Comparison of ENCODE assay signal across 23 cellular contexts in genomic region chr6:71279740-71280139, GRCh38. TPM values are rescaled to one million over a fixed set of nuclear protein-coding genes. Genes with fewer than 3 reads are reported as not detected.
A peak's percentile ranks its signal among the peaks of the same experiment; 100 is the strongest.
DNase-seq lines count a peak whose midpoint lies in the region; ATAC-seq and TF ChIP-seq lines count a peak whose summit lies in the region.
"Had no signal": no experiment of that assay in that cellular context is flagged by ENCODE, and none has a peak within 500 bp of the region (broad histone marks: within the 10 kb centered on the region; RNA-seq: fewer than 3 reads in every experiment).

No MANE protein-coding gene starts in this region.

- H2AK5ac ChIP-seq in mesenchymal stem cell (ENCODE audit: low read length, severe bottlenecking): peak overlapping the region; percentile 15

- H4K8ac ChIP-seq in mesenchymal stem cell (ENCODE audit: low read length): no peak overlapping the region

- H3K4me2 ChIP-seq in Karpas-422 (ENCODE audit: low read depth, low read length, poor library complexity, severe bottlenecking) (peak overlapping the region; percentile 67), mesenchymal stem cell (ENCODE audit: low read length, poor library complexity, severe bottlenecking) (peak overlapping the region; percentile 38)
- H3K4me2 ChIP-seq: A549, BLaER1 had no signal

- H3K23ac ChIP-seq in mesenchymal stem cell (ENCODE audit: low read length in 2 of 2): no peak overlapping the region

- H2AFZ ChIP-seq in Karpas-422 (ENCODE audit: low read length) (peak overlapping the region; percentile 3; the same call in 1 of the 2 replicates), mesenchymal stem cell (ENCODE audit: low read depth, low read length) (no peak overlapping the region)

- H3K4ac ChIP-seq in mesenchymal stem cell (ENCODE audit: low read depth in 1 of 2, low read length in 2 of 2): no peak overlapping the region

- no peak overlapping the region for H3K14ac ChIP-seq in mesenchymal stem cell (ENCODE audit: low read length in 2 of 2)

- no peaks in the 10 kb centered on the region for H3K79me1 ChIP-seq in mesenchymal stem cell (replicated peaks; ENCODE audit: low read length, poor library complexity, severe bottlenecking)

- H3K4me3 ChIP-seq in Karpas-422 (ENCODE audit: low read length): peak overlapping the region; percentile 32; the same call in 1 of the 2 replicates
- H3K4me3 ChIP-seq in Panc1 (ENCODE audit: low read depth in 2 of 2, low read length in 2 of 2): no peak overlapping the region
- H3K4me3 ChIP-seq in mesenchymal stem cell (ENCODE audit: insufficient read depth in 1 of 2, low read depth in 1 of 2, low read length in 2 of 2): no peak overlapping the region
- H3K4me3 ChIP-seq: A549, BLaER1, GM12878 had no signal

- no peak overlapping the region for H3K18ac ChIP-seq in mesenchymal stem cell (ENCODE audit: low read depth in 1 of 2, low read length in 2 of 2)

- TF ChIP-seq CTCF in Panc1 (IDR thresholded peaks at IDR 0.05): no peak

- no peak overlapping the region for H2BK120ac ChIP-seq in mesenchymal stem cell (ENCODE audit: low read depth, low read length)

- intact Hi-C loops in Panc1 (cut with micrococcal nuclease; ENCODE audit: unreplicated experiment): no loop called here

- no peaks in the 10 kb centered on the region for H3K79me2 ChIP-seq in Karpas-422 (ENCODE audit: low read length)

- no peak overlapping the region for H2BK12ac ChIP-seq in mesenchymal stem cell (ENCODE audit: low read length in 2 of 2)

- no TSS peak for BruUV-seq in Panc1 (replicated peaks; lab: Mats Ljungman, UMichigan)

- H4K91ac ChIP-seq in mesenchymal stem cell (ENCODE audit: low read length): no peak overlapping the region

- POLR2A ChIA-PET in Panc1 (lab: Charles Lee): no interaction called here

- H2BK5ac ChIP-seq in mesenchymal stem cell (ENCODE audit: low read depth, low read length, poor library complexity, severe bottlenecking): no peak overlapping the region

- WGBS in mesenchymal stem cell: 70% methylated on average over 2 of the region's 4 CpGs

- in situ Hi-C loops in ACHN (cut with HindIII; ENCODE audit: low pct_ligation_motif_present, low pct_unique_long_range_greater_than_20kb, low sequenced_read_pairs) (no loop called here), Panc1 (cut with HindIII; ENCODE audit: low pct_unique_long_range_greater_than_20kb, low sequenced_read_pairs) (no loop called here)

- CTCF ChIA-PET in Panc1 (lab: Charles Lee): interaction anchor here (0.6 kb wide), 1 partner anchor 9 kb away, joined by 3 read pairs; the partner anchor contains the start of gene OGFRL1

- H4K20me1 ChIP-seq in Karpas-422 (ENCODE audit: insufficient read depth, low read depth, low read length): no peaks in the 10 kb centered on the region
- H4K20me1 ChIP-seq: BLaER1 had no signal

- H3K9me3 ChIP-seq in Karpas-422 (ENCODE audit: low read length) (no peaks in the 10 kb centered on the region), Panc1 (ENCODE audit: control insufficient read depth, insufficient read depth, low read depth, low read length) (no peaks in the 10 kb centered on the region), mesenchymal stem cell (ENCODE audit: control insufficient read depth, low read length) (no peaks in the 10 kb centered on the region)
- H3K9me3 ChIP-seq: A549, BE2C had no signal

- H3K9ac ChIP-seq in Karpas-422 (ENCODE audit: low read length): peak overlapping the region; percentile 26
- no peak overlapping the region for H3K9ac ChIP-seq in mesenchymal stem cell (ENCODE audit: low read length)
- H3K9ac ChIP-seq: BLaER1 had no signal

- H3K27ac ChIP-seq in Karpas-422 (ENCODE audit: low read length) (peak overlapping the region; percentile 65), Panc1 (ENCODE audit: low read length) (no peak overlapping the region), mesenchymal stem cell (ENCODE audit: low read length, poor library complexity, severe bottlenecking) (peak overlapping the region; percentile 10)
- H3K27ac ChIP-seq: 22Rv1, A549, BLaER1 had no signal

- H3K36me3 ChIP-seq in Karpas-422 (ENCODE audit: insufficient read depth, low read length) (no peaks in the 10 kb centered on the region), Panc1 (ENCODE audit: control insufficient read depth, insufficient read depth, low read length) (no peaks in the 10 kb centered on the region), mesenchymal stem cell (ENCODE audit: control insufficient read depth in 1 of 2, insufficient read depth in 2 of 2, low read depth in 1 of 2, low read length in 2 of 2) (no peaks in the 10 kb centered on the region)
- H3K36me3 ChIP-seq: BE2C, BLaER1 had no signal

- DNase-seq in ACHN (peak; percentile 58), Karpas-422 (peak; percentile 47), Panc1 (ENCODE audit: low read depth, low spot score) (no peak), mesenchymal stem cell (no peak), NCI-H510A (lab: John Stamatoyannopoulos, UW) (no peak), NCI-H1417 treated with DMSO at 0.1 percent for 48 hours (lab: John Stamatoyannopoulos, UW) (no peak), T-helper 2 cell (no peak)
- DNase-seq: BE2C; C1 segment of cervical spinal cord; CD4-positive, alpha-beta memory T cell; CD4-positive, CD25-positive, alpha-beta regulatory T cell; CD8-positive, alpha-beta memory T cell; COR-L47; DMS 273 treated with DMSO at 0.1 percent for 48 hours; DMS153; DMS79; DND-41; EL; GDM1 had no signal

- no peaks in the 10 kb centered on the region for H3K9me2 ChIP-seq in Karpas-422 (replicated peaks; ENCODE audit: insufficient read depth, low read length)

- no peaks in the 10 kb centered on the region for H3K27me3 ChIP-seq in Karpas-422 (ENCODE audit: low read length)
- H3K27me3 ChIP-seq in Panc1 (ENCODE audit: control insufficient read depth, insufficient read depth, low read length): no peaks in the 10 kb centered on the region
- H3K27me3 ChIP-seq in mesenchymal stem cell (ENCODE audit: control insufficient read depth in 1 of 2, insufficient read depth in 1 of 2, low read length in 2 of 2): no peaks in the 10 kb centered on the region
- H3K27me3 ChIP-seq: BE2C, BLaER1 had no signal

- H2BK15ac ChIP-seq in mesenchymal stem cell (ENCODE audit: low read depth, poor library complexity, severe bottlenecking): no peak overlapping the region

- peak; percentile 48; the same call in 1 of the 2 replicates for ATAC-seq in Panc1
- ATAC-seq: A549, GM12878 had no signal

- peaks cover 64% of the 10 kb centered on the region for H3K4me1 ChIP-seq in Karpas-422 (ENCODE audit: low read length)
- H3K4me1 ChIP-seq in Panc1 (ENCODE audit: control insufficient read depth, insufficient read depth, low read length): no peaks in the 10 kb centered on the region
- peaks cover 7% of the 10 kb centered on the region for H3K4me1 ChIP-seq in mesenchymal stem cell (ENCODE audit: control insufficient read depth, insufficient read depth, low read depth, low read length)
- H3K4me1 ChIP-seq: A549, BE2C, BLaER1 had no signal

RNA-seq across cellular contexts. Expression of gene OGFRL1, which starts 8.9 kb away (rescaled TPM):
- total RNA-seq in Karpas-422 (2014; rRNA removed; shearing (Covaris generic); ENCODE audit: low replicate concordance): 31.0 and 59.9 TPM in 2 replicates
- 17.2 TPM for total RNA-seq in Panc1 (2021; ENCODE audit: unreplicated experiment)
- 5.7 TPM for polyA plus RNA-seq in Panc1 (2012; ENCODE audit: insufficient read length)
- 34.2 TPM for polyA plus RNA-seq in mesenchymal stem cell (2013, experiment 1 of 2)
- 37.1 TPM for polyA plus RNA-seq in mesenchymal stem cell (2013, experiment 2 of 2)

Comparison
In these comparisons a context has a peak if more than half of its experiments do, and no peak if none do; other contexts are left out.
1. DNase-seq: peak in ACHN (single experiment) and Karpas-422 (single experiment); none in Panc1 (single experiment), mesenchymal stem cell (single experiment), NCI-H510A (single experiment), NCI-H1417 treated with DMSO at 0.1 percent for 48 hours (single experiment) and T-helper 2 cell (0 of 5).